16 cellular contexts compared by ENCODE assay signal in genomic region chr5:14039063-14039462, GRCh38.
DNase-seq lines count a peak whose midpoint lies in the region; ATAC-seq and TF ChIP-seq lines count a peak whose summit lies in the region.
"Had no signal": no experiment of that assay in that cellular context is flagged by ENCODE, and none has a peak within 500 bp of the region (broad histone marks: within the 10 kb centered on the region; RNA-seq: fewer than 3 reads in every experiment).

No MANE protein-coding gene starts in this region.

- ATAC-seq in lower lobe of right lung, result no peak
- no peak for ATAC-seq in GM18502 (IDR thresholded peaks at IDR 0.05; ENCODE audit: poor library complexity, unreplicated experiment)
- ATAC-seq in activated CD4-positive, alpha-beta T cell treated with anti-CD3 and anti-CD28 coated beads for 36 hours, result no peak

- no peaks in the 10 kb centered on the region for H3K36me3 Mint-ChIP-seq in activated CD4-positive, alpha-beta T cell treated with anti-CD3 and anti-CD28 coated beads for 36 hours (ENCODE audit: low read depth)
- H3K36me3 Mint-ChIP-seq: CD4-positive, alpha-beta memory T cell; naive B cell had no signal

- TF ChIP-seq CTCF in lower lobe of right lung (IDR thresholded peaks at IDR 0.05), result no peak

- no peaks in the 10 kb centered on the region for H3K36me3 ChIP-seq in adipocyte (ENCODE audit: control insufficient read depth, insufficient read depth, low read length, severe bottlenecking)
- H3K36me3 ChIP-seq in skeletal muscle satellite cell (ENCODE audit: insufficient read depth, low read length), result no peaks in the 10 kb centered on the region
- no peaks in the 10 kb centered on the region for H3K36me3 ChIP-seq in lower lobe of right lung
- H3K36me3 ChIP-seq: cardiac muscle cell, right atrium auricular region, tibial nerve had no signal

- H3K27ac ChIP-seq in lower lobe of right lung, result no peak overlapping the region
- H3K27ac ChIP-seq: cardiac muscle cell, right atrium auricular region, tibial nerve had no signal

- no peak overlapping the region for H3K27ac Mint-ChIP-seq in activated CD4-positive, alpha-beta T cell treated with anti-CD3 and anti-CD28 coated beads for 36 hours
- H3K27ac Mint-ChIP-seq: activated B cell treated with CpG ODN at 0.5 μM for 24 hours; CD4-positive, alpha-beta memory T cell; naive B cell had no signal

- H3K27me3 ChIP-seq in adipocyte (replicated peaks; ENCODE audit: control insufficient read depth, insufficient read depth, low read length), result no peaks in the 10 kb centered on the region
- no peaks in the 10 kb centered on the region for H3K27me3 ChIP-seq in skeletal muscle satellite cell (ENCODE audit: control insufficient read depth, insufficient read depth, low read length)
- peaks cover 4% of the 10 kb centered on the region for H3K27me3 ChIP-seq in lower lobe of right lung (ENCODE audit: low read depth)
- H3K27me3 ChIP-seq: cardiac muscle cell, right atrium auricular region, tibial nerve had no signal

- DNase-seq in HT-29 (ENCODE audit: low spot score) (peak; percentile 74), adipocyte (ENCODE audit: low read depth) (peak; percentile 50), glomerular visceral epithelial cell (ENCODE audit: extremely low spot score) (peak; percentile 38), lower lobe of right lung (no peak)
- DNase-seq in activated CD4-positive, alpha-beta T cell treated with anti-CD3 and anti-CD28 coated beads for 36 hours, result no peak
- DNase-seq: activated B cell treated with CpG ODN at 0.5 μM for 24 hours; activated naive CD4-positive, alpha-beta T cell treated with Interleukin-2 at 50 U/mL for 16 hours; CD4-positive, alpha-beta memory T cell; naive B cell; NCI-H345; stimulated activated CD4-positive, alpha-beta T cell treated with anti-CD3 and anti-CD28 coated beads, Interleukin-4, amount 100 ng/mL, for 24 hours had no signal

- intact Hi-C loops in lower lobe of right lung (cut with DNase I), result no loop called here
- intact Hi-C loops in activated CD4-positive, alpha-beta T cell treated with anti-CD3 and anti-CD28 coated beads for 36 hours (cut with DNase I, micrococcal nuclease), result no loop called here

- H3K27me3 Mint-ChIP-seq in activated CD4-positive, alpha-beta T cell treated with anti-CD3 and anti-CD28 coated beads for 36 hours, result peaks cover 20% of the 10 kb centered on the region
- H3K27me3 Mint-ChIP-seq: CD4-positive, alpha-beta memory T cell had no signal

- no peaks in the 10 kb centered on the region for H3K9me3 Mint-ChIP-seq in activated CD4-positive, alpha-beta T cell treated with anti-CD3 and anti-CD28 coated beads for 36 hours (ENCODE audit: low read depth)
- H3K9me3 Mint-ChIP-seq: activated B cell treated with CpG ODN at 0.5 μM for 24 hours, naive B cell had no signal

- peaks cover 6% of the 10 kb centered on the region for H3K4me1 Mint-ChIP-seq in activated CD4-positive, alpha-beta T cell treated with anti-CD3 and anti-CD28 coated beads for 36 hours

- H3K4me2 ChIP-seq in skeletal muscle satellite cell (ENCODE audit: low read length), result peak overlapping the region; percentile 55

- H3K9me3 ChIP-seq in adipocyte (ENCODE audit: control insufficient read depth, low read length), result no peaks in the 10 kb centered on the region
- no peaks in the 10 kb centered on the region for H3K9me3 ChIP-seq in skeletal muscle satellite cell (replicated peaks; ENCODE audit: low read length)
- H3K9me3 ChIP-seq in lower lobe of right lung, result no peaks in the 10 kb centered on the region
- H3K9me3 ChIP-seq: right atrium auricular region, tibial nerve had no signal

- no peak overlapping the region for H3K4me3 Mint-ChIP-seq in activated CD4-positive, alpha-beta T cell treated with anti-CD3 and anti-CD28 coated beads for 36 hours
- H3K4me3 Mint-ChIP-seq: activated B cell treated with CpG ODN at 0.5 μM for 24 hours; CD4-positive, alpha-beta memory T cell; naive B cell had no signal

- H3K4me1 ChIP-seq in adipocyte (ENCODE audit: control insufficient read depth, insufficient read depth, low read length) (peaks cover 46% of the 10 kb centered on the region), skeletal muscle satellite cell (ENCODE audit: control insufficient read depth, insufficient read depth, low read length) (peaks cover 73% of the 10 kb centered on the region), lower lobe of right lung (peaks cover 19% of the 10 kb centered on the region)

- H3K9ac ChIP-seq in adipocyte (ENCODE audit: low read length) (peak overlapping the region; percentile 55), skeletal muscle satellite cell (ENCODE audit: low read depth, low read length) (peak overlapping the region; percentile 79)

- CTCF ChIA-PET in activated CD4-positive, alpha-beta T cell treated with anti-CD3 and anti-CD28 coated beads for 36 hours (lab: Charles Lee), result no interaction called here

- POLR2A ChIA-PET in activated CD4-positive, alpha-beta T cell treated with anti-CD3 and anti-CD28 coated beads for 36 hours (lab: Charles Lee), result no interaction called here

- H3K4me3 ChIP-seq in adipocyte (ENCODE audit: low read length) (no peak overlapping the region), skeletal muscle satellite cell (ENCODE audit: low read length) (peak overlapping the region; percentile 14), lower lobe of right lung (no peak overlapping the region)
- H3K4me3 ChIP-seq: cardiac muscle cell, right atrium auricular region, tibial nerve had no signal

Comparison
In these comparisons a context has a peak if more than half of its experiments do, and no peak if none do; other contexts are left out.
1. DNase-seq: peak in HT-29 (single experiment), adipocyte (single experiment) and glomerular visceral epithelial cell (single experiment); none in lower lobe of right lung (single experiment) and activated CD4-positive, alpha-beta T cell treated with anti-CD3 and anti-CD28 coated beads for 36 hours (single experiment).